In genomic region chr11:120128392-120129172, GRCh38 we compare ENCODE assay signal across 10 cellular contexts. TPM values are rescaled to one million over a fixed set of nuclear protein-coding genes. Genes with fewer than 3 reads are reported as not detected.
DNase-seq lines count a peak whose midpoint lies in the region; ATAC-seq and TF ChIP-seq lines count a peak whose summit lies in the region.
"Had no signal": no experiment of that assay in that cellular context is flagged by ENCODE, and none has a peak within 500 bp of the region (broad histone marks: within the 10 kb centered on the region; RNA-seq: fewer than 3 reads in every experiment).

No MANE protein-coding gene starts in this region.

- peak; percentile 53 for DNase-seq in DMS79 treated with DMSO at 0.1 percent for 48 hours (lab: John Stamatoyannopoulos, UW)
- peak; percentile 85 for DNase-seq in NCI-H226
- DNase-seq in fibroblast of lung (ENCODE audit: low read depth in 2 of 2): peak; percentile 5 to 75
- DNase-seq in activated effector memory CD4-positive, alpha-beta T cell treated with anti-CD3 and anti-CD28 coated beads, Interleukin-2, amount 50 U/mL, for 16 hours: no peak
- DNase-seq in superior temporal gyrus (ENCODE audit: extremely low spot score): no peak
- DNase-seq: SIG-M5 had no signal

- H3K36me3 ChIP-seq in fibroblast of lung (ENCODE audit: control insufficient read depth, insufficient read depth, low read length): no peaks in the 10 kb centered on the region
- no peaks in the 10 kb centered on the region for H3K36me3 ChIP-seq in rectal smooth muscle tissue (ENCODE audit: control insufficient read depth, insufficient read depth, low read length)

- H3K9ac ChIP-seq in fibroblast of lung (ENCODE audit: insufficient read depth, low read length) (no peak overlapping the region), rectal smooth muscle tissue (ENCODE audit: low read length) (no peak overlapping the region)

- H3K4me3 ChIP-seq in fibroblast of lung (replicated peaks in 1 of 4; ENCODE audit: control extremely low read depth in 1 of 4, insufficient read depth in 1 of 4, low read depth in 3 of 4, low read length in 4 of 4) (no peak overlapping the region), rectal smooth muscle tissue (ENCODE audit: low read length) (no peak overlapping the region)

- H3K79me2 ChIP-seq in fibroblast of lung (ENCODE audit: control insufficient read depth, insufficient read depth, low read length): no peaks in the 10 kb centered on the region

- no peaks in the 10 kb centered on the region for H4K20me1 ChIP-seq in fibroblast of lung (ENCODE audit: control insufficient read depth, extremely low read depth, insufficient read depth, low read length)

- H3K4me1 ChIP-seq in fibroblast of lung (ENCODE audit: control insufficient read depth, extremely low read depth, insufficient read depth, low read length) (no peaks in the 10 kb centered on the region), rectal smooth muscle tissue (ENCODE audit: control insufficient read depth, insufficient read depth, low read length) (peaks cover 9% of the 10 kb centered on the region)

- no peak overlapping the region for H3K4me2 ChIP-seq in fibroblast of lung (ENCODE audit: extremely low read depth, insufficient read depth, low read length)

- H3K27ac ChIP-seq in fibroblast of lung (ENCODE audit: insufficient read depth, low read length) (no peak overlapping the region), rectal smooth muscle tissue (ENCODE audit: low read depth, low read length) (peak overlapping the region; percentile 57)

- TF ChIP-seq CTCF in fibroblast of lung (conservative IDR thresholded peaks at IDR 0.05 in 1 of 2, IDR thresholded peaks at IDR 0.05 in 1 of 2; ENCODE audit: low read depth in 1 of 2, low read length in 2 of 2): no peak

- ATAC-seq in HG03432 (IDR thresholded peaks at IDR 0.05; ENCODE audit: unreplicated experiment) (no peak), HG03469 (IDR thresholded peaks at IDR 0.05; ENCODE audit: unreplicated experiment) (no peak)
- ATAC-seq: naive thymus-derived CD8-positive, alpha-beta T cell had no signal

- peaks cover 8% of the 10 kb centered on the region for H3K27me3 ChIP-seq in fibroblast of lung (ENCODE audit: control insufficient read depth, insufficient read depth, low read length)
- H3K27me3 ChIP-seq in rectal smooth muscle tissue (ENCODE audit: control insufficient read depth, insufficient read depth, low read length): no peaks in the 10 kb centered on the region

- H3K9me3 ChIP-seq in fibroblast of lung (ENCODE audit: control insufficient read depth, insufficient read depth, low read depth, low read length): no peaks in the 10 kb centered on the region

- H2AFZ ChIP-seq in fibroblast of lung (ENCODE audit: low read length): no peak overlapping the region

RNA-seq across cellular contexts. Expression of gene TRIM29, which starts 9.3 kb away (rescaled TPM):
- total RNA-seq in fibroblast of lung: not detected in 2 replicates
- not detected in 2 replicates for polyA plus RNA-seq in fibroblast of lung
- polyA plus RNA-seq in fibroblast of lung (2012): not detected in 2 replicates
- not detected in 2 replicates for polyA minus RNA-seq in fibroblast of lung (ENCODE audit: low replicate concordance)
- total RNA-seq: naive thymus-derived CD8-positive, alpha-beta T cell had no signal
- polyA plus RNA-seq: naive thymus-derived CD8-positive, alpha-beta T cell had no signal

Comparison
In these comparisons a context has a peak if more than half of its experiments do, and no peak if none do; other contexts are left out.
1. DNase-seq: peak in DMS79 treated with DMSO at 0.1 percent for 48 hours (single experiment), NCI-H226 (single experiment) and fibroblast of lung (2 of 2); none in activated effector memory CD4-positive, alpha-beta T cell treated with anti-CD3 and anti-CD28 coated beads, Interleukin-2, amount 50 U/mL, for 16 hours (single experiment) and superior temporal gyrus (single experiment).